ENCODE assay signal across 1 cellular context in the genomic region with DNA sequence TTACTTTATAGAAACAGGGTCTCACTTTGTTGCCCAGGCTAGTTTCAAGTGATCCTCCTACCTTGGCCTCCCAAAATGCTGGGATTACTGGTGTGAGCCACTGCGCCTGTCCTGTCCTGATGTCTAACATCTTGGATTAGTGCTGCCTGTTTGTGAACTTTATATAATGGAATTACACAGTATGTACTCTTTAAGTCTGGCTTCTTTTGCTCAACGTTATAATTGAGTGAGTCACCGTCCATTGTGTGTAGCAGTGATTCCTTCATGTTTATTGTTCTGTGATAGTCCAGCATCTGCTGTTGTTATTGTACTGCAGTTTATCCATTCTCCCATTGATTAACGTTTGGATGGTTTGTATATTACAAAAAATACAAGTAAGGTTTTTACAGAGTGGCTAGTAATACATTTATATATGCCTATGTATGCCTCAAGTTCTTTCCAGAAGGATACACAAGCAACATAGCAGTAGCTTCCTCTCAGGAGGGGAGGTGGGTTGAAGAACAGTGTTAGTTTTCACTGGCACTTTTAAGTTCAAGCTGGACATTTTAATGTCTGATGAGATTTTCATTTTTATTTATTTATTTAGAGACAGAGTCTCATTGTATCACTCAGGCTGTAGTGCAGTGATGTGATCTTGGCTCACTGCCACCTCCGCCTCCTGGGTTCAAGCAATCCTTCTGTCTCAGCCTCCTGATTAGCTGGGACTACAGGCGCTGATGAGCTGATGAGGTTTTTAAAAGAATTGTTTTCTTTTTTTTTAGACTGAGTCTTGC.
TF ChIP-seq lines count a peak whose summit lies in the region.

No MANE protein-coding gene starts in this region.

TF ChIP-seq in endothelial cell of umbilical vein, 7 proteins besides CTCF, POLR2A, EP300 and RAD21:
- TF ChIP-seq MYC (IDR thresholded peaks at IDR 0.05; ENCODE audit: low read depth, low read length), result no peak
- TF ChIP-seq GATA2 (IDR thresholded peaks at IDR 0.05; ENCODE audit: insufficient read depth, insufficient read length, low read depth, low read length), result no peak
- TF ChIP-seq POLR2AphosphoS5 (IDR thresholded peaks at IDR 0.05; ENCODE audit: insufficient read depth, low read depth, low read length), result no peak
- TF ChIP-seq FOS (IDR thresholded peaks at IDR 0.05; ENCODE audit: borderline replicate concordance, insufficient read depth, low read length), result peak; percentile 76
- TF ChIP-seq, protein P1, sequence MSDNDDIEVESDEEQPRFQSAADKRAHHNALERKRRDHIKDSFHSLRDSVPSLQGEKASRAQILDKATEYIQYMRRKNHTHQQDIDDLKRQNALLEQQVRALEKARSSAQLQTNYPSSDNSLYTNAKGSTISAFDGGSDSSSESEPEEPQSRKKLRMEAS (IDR thresholded peaks at IDR 0.05; ENCODE audit: insufficient read depth, insufficient read length), result no peak
- TF ChIP-seq JUN (IDR thresholded peaks at IDR 0.05; ENCODE audit: borderline replicate concordance, insufficient read depth, insufficient read length, low read depth), result peak; percentile 74
- no peak for TF ChIP-seq EZH2 (IDR thresholded peaks at IDR 0.05; ENCODE audit: borderline replicate concordance, low read depth, low read length, severe bottlenecking)
TF ChIP-seq in endothelial cell of umbilical vein: peak in this region for 2.
